ENCODE assay signal across 8 cellular contexts in the genomic region with DNA sequence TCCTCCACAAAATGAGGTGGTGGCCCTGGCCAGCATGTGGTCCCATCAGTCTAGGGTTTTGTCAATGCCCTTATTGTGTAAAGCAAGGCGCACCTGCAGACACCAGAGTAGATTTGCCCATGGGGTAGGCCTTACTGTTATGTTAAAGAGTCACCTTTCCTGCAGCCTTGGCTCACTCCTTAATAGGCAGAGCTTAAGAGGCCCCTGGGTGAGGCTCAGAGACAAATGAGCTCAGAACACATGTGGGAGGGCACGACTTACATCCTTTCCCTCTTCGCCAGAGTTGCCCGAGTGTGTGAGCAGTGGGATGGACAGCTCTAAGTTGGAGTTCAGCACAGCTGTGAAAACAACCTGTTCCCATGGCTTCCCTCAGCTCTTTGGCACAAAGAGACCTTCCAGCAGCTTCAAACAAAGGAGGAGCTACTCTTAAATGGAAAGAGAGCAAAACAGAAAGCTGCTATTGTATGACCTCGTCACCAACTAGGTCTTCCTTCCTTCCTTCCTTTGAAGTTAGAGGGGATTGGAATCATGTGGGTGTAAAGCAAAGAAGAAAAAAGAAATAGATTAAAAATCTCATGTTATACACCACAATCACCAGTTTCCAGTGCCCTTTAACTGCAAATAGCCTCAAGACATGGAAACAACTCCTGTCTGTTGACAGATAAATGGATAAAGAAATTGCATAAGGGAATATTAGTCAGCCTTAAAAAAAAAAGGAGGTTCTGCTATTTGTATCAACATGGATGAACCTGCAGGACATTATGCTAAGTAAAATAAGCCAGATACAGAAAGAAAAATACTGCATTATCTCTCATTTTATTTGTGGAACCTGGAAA. TPM values are rescaled to one million over a fixed set of nuclear protein-coding genes. Genes with fewer than 3 reads are reported as not detected.
DNase-seq lines count a peak whose midpoint lies in the region; ATAC-seq and TF ChIP-seq lines count a peak whose summit lies in the region.

No MANE protein-coding gene starts in this region.

- DNase-seq in COLO829 (ENCODE audit: low spot score) = peak; percentile 85
- peak; percentile 47 for DNase-seq in PC-3
- peak; percentile 99 for DNase-seq in dermis blood vessel endothelial cell
- peak; percentile 83 for DNase-seq in myocyte (ENCODE audit: low read depth)
- no peak for DNase-seq in AG08396 (ENCODE audit: low spot score)
- DNase-seq in coronary artery (ENCODE audit: low spot score) = no peak
- DNase-seq in D341Med (ENCODE audit: low spot score) = no peak

- no peaks in the 10 kb centered on the region for H3K9me3 ChIP-seq in PC-3 (ENCODE audit: low read length)

- H4K20me1 ChIP-seq in PC-3 (ENCODE audit: low read length) = no peaks in the 10 kb centered on the region

- H3K27ac ChIP-seq in PC-3 (ENCODE audit: low read length) = no peak overlapping the region
- no peak overlapping the region for H3K27ac ChIP-seq in coronary artery

- CTCF ChIA-PET in PC-3 (lab: Charles Lee) = no interaction called here

- H3K4me1 ChIP-seq in PC-3 (ENCODE audit: insufficient read depth, low read length) = peaks cover 5% of the 10 kb centered on the region

- TF ChIP-seq CTCF in PC-3 (conservative IDR thresholded peaks at IDR 0.05; ENCODE audit: low read depth, low read length) (no peak), coronary artery (IDR thresholded peaks at IDR 0.05) (no peak)

- H3F3A ChIP-seq in PC-3 (ENCODE audit: low read length, unreplicated experiment) = no peaks in the 10 kb centered on the region

- H3K27me3 ChIP-seq in PC-3 (ENCODE audit: low read length) = no peaks in the 10 kb centered on the region

- no peak overlapping the region for H3K9ac ChIP-seq in PC-3 (ENCODE audit: low read length)

- no peak overlapping the region for H2AFZ ChIP-seq in PC-3 (ENCODE audit: low read length)

- H3K4me2 ChIP-seq in PC-3 (ENCODE audit: low read length) = no peak overlapping the region

- POLR2A ChIA-PET in PC-3 (lab: Charles Lee; ENCODE audit: unreplicated experiment) = no interaction called here

- no peaks in the 10 kb centered on the region for H3K79me2 ChIP-seq in PC-3 (ENCODE audit: low read length)

- BruUV-seq in PC-3 (replicated peaks; lab: Mats Ljungman, UMichigan) = no TSS peak

- intact Hi-C loops in PC-3 (cut with micrococcal nuclease) = no loop called here

- no peaks in the 10 kb centered on the region for H3K36me3 ChIP-seq in PC-3 (ENCODE audit: low read depth, low read length)

- H3K9me2 ChIP-seq in PC-3 (replicated peaks; ENCODE audit: low read length) = no peaks in the 10 kb centered on the region

- ATAC-seq in PC-3 = no peak
- ATAC-seq in HG03108 (IDR thresholded peaks at IDR 0.05; ENCODE audit: unreplicated experiment) = no peak

- H3K4me3 ChIP-seq in PC-3 (ENCODE audit: low read length) (no peak overlapping the region), coronary artery (no peak overlapping the region)

RNA-seq across cellular contexts. Expression of gene XPNPEP1, which starts 11.9 kb away (rescaled TPM):
- 77.3 TPM in 2 replicates for total RNA-seq in PC-3 (2014; rRNA removed)
- 180 and 256 TPM in 2 replicates for total RNA-seq in dermis blood vessel endothelial cell
- total RNA-seq in myocyte = 129 and 174 TPM in 2 replicates
- polyA plus RNA-seq in myocyte (2012) = 75.2 TPM

Comparison
In these comparisons a context has a peak if more than half of its experiments do, and no peak if none do; other contexts are left out.
1. DNase-seq: peak in COLO829 (single experiment), PC-3 (single experiment), dermis blood vessel endothelial cell (single experiment) and myocyte (single experiment); none in AG08396 (single experiment), coronary artery (single experiment) and D341Med (single experiment).